In genomic region chr2:42087137-42087856, GRCh38 we compare ENCODE assay signal across 1 cellular context.
A peak's percentile ranks its signal among the peaks of the same experiment; 100 is the strongest.
TF ChIP-seq lines count a peak whose summit lies in the region.

No MANE protein-coding gene starts in this region.

TF ChIP-seq in HepG2, 621 proteins besides CTCF, POLR2A, EP300 and RAD21 (continued from another document):
- TF ChIP-seq SYNCRIP (IDR thresholded peaks at IDR 0.05; ENCODE audit: insufficient read depth, low read depth, low read length) (no peak), ZKSCAN1 (IDR thresholded peaks at IDR 0.05; ENCODE audit: low read length) (peak; percentile 65; the same call in 1 of the 2 replicates), ZNF841 (CRISPR knock-in tag; IDR thresholded peaks at IDR 0.05; ENCODE audit: borderline replicate concordance) (no peak), ZNF607 (CRISPR knock-in tag; IDR thresholded peaks at IDR 0.05; ENCODE audit: borderline replicate concordance) (no peak), REPIN1 (CRISPR knock-in tag; IDR thresholded peaks at IDR 0.05; ENCODE audit: borderline replicate concordance, low read depth) (no peak), ZNF598 (CRISPR knock-in tag; IDR thresholded peaks at IDR 0.05; ENCODE audit: borderline replicate concordance) (no peak), HNRNPH1 (optimal IDR thresholded peaks at IDR 0.05; ENCODE audit: low read depth, low read length) (no peak), ZNF747 (CRISPR knock-in tag; IDR thresholded peaks at IDR 0.05; ENCODE audit: borderline replicate concordance) (no peak)
